In genomic region chr14:73208846-73209245, GRCh38 we compare ENCODE assay signal across 18 cellular contexts. TPM values are rescaled to one million over a fixed set of nuclear protein-coding genes. Genes with fewer than 3 reads are reported as not detected.
DNase-seq lines count a peak whose midpoint lies in the region; ATAC-seq and TF ChIP-seq lines count a peak whose summit lies in the region.
"Had no signal": no experiment of that assay in that cellular context is flagged by ENCODE, and none has a peak within 500 bp of the region (broad histone marks: within the 10 kb centered on the region; RNA-seq: fewer than 3 reads in every experiment).

No MANE protein-coding gene starts in this region.

- H3K14ac ChIP-seq in mesenchymal stem cell (ENCODE audit: low read length in 2 of 2) = no peak overlapping the region

- no peak overlapping the region for H2AK5ac ChIP-seq in mesenchymal stem cell (ENCODE audit: low read length, severe bottlenecking)

- intact Hi-C loops in PC-3 (cut with micrococcal nuclease) = no loop called here

- no peak overlapping the region for H3K23ac ChIP-seq in mesenchymal stem cell (ENCODE audit: low read length in 2 of 2)

- no TSS peak for BruUV-seq in PC-3 (replicated peaks; lab: Mats Ljungman, UMichigan)

- CTCF ChIA-PET in PC-3 (lab: Charles Lee) = no interaction called here

- H3K36me3 ChIP-seq in PC-3 (ENCODE audit: low read depth, low read length) (peaks cover 52% of the 10 kb centered on the region), RWPE2 (ENCODE audit: low read depth) (peaks cover 86% of the 10 kb centered on the region), mesenchymal stem cell (ENCODE audit: control insufficient read depth in 1 of 2, insufficient read depth in 2 of 2, low read depth in 1 of 2, low read length in 2 of 2) (peaks cover 24 to 81% of the 10 kb centered on the region in 2 experiments)
- H3K36me3 ChIP-seq in effector memory CD4-positive, alpha-beta T cell (ENCODE audit: control insufficient read depth, insufficient read depth, low read length) = peaks cover 60% of the 10 kb centered on the region

- H3K9me3 Mint-ChIP-seq in activated naive CD4-positive, alpha-beta T cell treated with anti-CD3 and anti-CD28 coated beads, Interleukin-2, amount 50 U/mL, for 72 hours = peaks cover 0 to 3% of the 10 kb centered on the region in 2 donors
- H3K9me3 Mint-ChIP-seq: CD4-positive, alpha-beta T cell; CD8-positive, alpha-beta T cell had no signal

- H3K9me3 ChIP-seq in PC-3 (ENCODE audit: low read length) (no peaks in the 10 kb centered on the region), RWPE2 (ENCODE audit: severe bottlenecking) (no peaks in the 10 kb centered on the region), mesenchymal stem cell (ENCODE audit: control insufficient read depth, low read length) (peaks cover 6% of the 10 kb centered on the region)
- H3K9me3 ChIP-seq in effector memory CD4-positive, alpha-beta T cell (ENCODE audit: control insufficient read depth, low read length) = no peaks in the 10 kb centered on the region
- H3K9me3 ChIP-seq: BE2C, Caco-2 had no signal

- H4K91ac ChIP-seq in mesenchymal stem cell (ENCODE audit: low read length) = peak overlapping the region; percentile 1

- H3F3A ChIP-seq in PC-3 (ENCODE audit: low read length, unreplicated experiment) = peaks cover 12% of the 10 kb centered on the region

- no peak overlapping the region for H2BK15ac ChIP-seq in mesenchymal stem cell (ENCODE audit: low read depth, poor library complexity, severe bottlenecking)

- no peaks in the 10 kb centered on the region for H3K79me2 ChIP-seq in PC-3 (ENCODE audit: low read length)

- no peak overlapping the region for H3K4ac ChIP-seq in mesenchymal stem cell (ENCODE audit: low read depth in 1 of 2, low read length in 2 of 2)

- no peak overlapping the region for H3K27ac Mint-ChIP-seq in activated naive CD4-positive, alpha-beta T cell treated with anti-CD3 and anti-CD28 coated beads, Interleukin-2, amount 50 U/mL, for 72 hours
- H3K27ac Mint-ChIP-seq: CD4-positive, alpha-beta T cell; CD8-positive, alpha-beta T cell had no signal

- H3K36me3 Mint-ChIP-seq in activated naive CD4-positive, alpha-beta T cell treated with anti-CD3 and anti-CD28 coated beads, Interleukin-2, amount 50 U/mL, for 72 hours = peaks cover 17 to 39% of the 10 kb centered on the region in 2 donors

- peaks cover 28% of the 10 kb centered on the region for H3K4me1 ChIP-seq in PC-3 (ENCODE audit: insufficient read depth, low read length)
- H3K4me1 ChIP-seq in RWPE2 (ENCODE audit: insufficient read depth, poor library complexity, severe bottlenecking) = peaks cover 19% of the 10 kb centered on the region
- peaks cover 2% of the 10 kb centered on the region for H3K4me1 ChIP-seq in mesenchymal stem cell (ENCODE audit: control insufficient read depth, insufficient read depth, low read depth, low read length)
- no peaks in the 10 kb centered on the region for H3K4me1 ChIP-seq in effector memory CD4-positive, alpha-beta T cell (ENCODE audit: control insufficient read depth, insufficient read depth, low read length, poor library complexity, severe bottlenecking)
- H3K4me1 ChIP-seq: BE2C; BLaER1 treated with 17β-estradiol and CSF1 and Interleukin-3, amounts not matched to agents 10 nM and 100 nM; Caco-2 had no signal

- H3K18ac ChIP-seq in mesenchymal stem cell (ENCODE audit: low read depth in 1 of 2, low read length in 2 of 2) = no peak overlapping the region

- peak overlapping the region; percentile 86 for H3K27ac ChIP-seq in PC-3 (ENCODE audit: low read length)
- H3K27ac ChIP-seq in RWPE2 (ENCODE audit: poor library complexity, severe bottlenecking) = peak overlapping the region; percentile 52
- H3K27ac ChIP-seq in mesenchymal stem cell (ENCODE audit: low read length, poor library complexity, severe bottlenecking) = no peak overlapping the region
- H3K27ac ChIP-seq in effector memory CD4-positive, alpha-beta T cell (ENCODE audit: insufficient read depth, low read length, poor library complexity, severe bottlenecking) = no peak overlapping the region
- H3K27ac ChIP-seq: BLaER1 treated with 17β-estradiol and CSF1 and Interleukin-3, amounts not matched to agents 10 nM and 100 nM; C4-2B had no signal

- no peak overlapping the region for H2AFZ ChIP-seq in PC-3 (ENCODE audit: low read length)
- H2AFZ ChIP-seq in mesenchymal stem cell (ENCODE audit: low read depth, low read length) = no peak overlapping the region

- no peaks in the 10 kb centered on the region for H4K20me1 ChIP-seq in PC-3 (ENCODE audit: low read length)

- POLR2A ChIA-PET in PC-3 (lab: Charles Lee; ENCODE audit: unreplicated experiment) = no interaction called here

- ATAC-seq in PC-3 = no peak
- ATAC-seq in RWPE2 (ENCODE audit: low read depth) = no peak
- no peak for ATAC-seq in activated naive CD4-positive, alpha-beta T cell treated with anti-CD3 and anti-CD28 coated beads, Interleukin-2, amount 50 U/mL, for 72 hours
- no peak for ATAC-seq in GM18909 (IDR thresholded peaks at IDR 0.05; ENCODE audit: poor library complexity, unreplicated experiment)
- ATAC-seq: CD8-positive, alpha-beta T cell had no signal

- TF ChIP-seq CTCF in PC-3 (conservative IDR thresholded peaks at IDR 0.05; ENCODE audit: low read depth, low read length) = no peak
- no peak for TF ChIP-seq CTCF in RWPE2 (IDR thresholded peaks at IDR 0.05; ENCODE audit: poor library complexity, severe bottlenecking)

- H3K9ac ChIP-seq in PC-3 (ENCODE audit: low read length) = no peak overlapping the region
- no peak overlapping the region for H3K9ac ChIP-seq in mesenchymal stem cell (ENCODE audit: low read length)
- H3K9ac ChIP-seq: BLaER1 treated with 17β-estradiol and CSF1 and Interleukin-3, amounts not matched to agents 10 nM and 100 nM had no signal

- H3K79me1 ChIP-seq in mesenchymal stem cell (replicated peaks; ENCODE audit: low read length, poor library complexity, severe bottlenecking) = peaks cover 3% of the 10 kb centered on the region

- no peak overlapping the region for H3K4me3 ChIP-seq in PC-3 (ENCODE audit: low read length)
- no peak overlapping the region for H3K4me3 ChIP-seq in RWPE2 (ENCODE audit: severe bottlenecking)
- no peak overlapping the region for H3K4me3 ChIP-seq in mesenchymal stem cell (ENCODE audit: insufficient read depth in 1 of 2, low read depth in 1 of 2, low read length in 2 of 2)
- no peak overlapping the region for H3K4me3 ChIP-seq in effector memory CD4-positive, alpha-beta T cell (ENCODE audit: insufficient read depth, low read depth, low read length, poor library complexity, severe bottlenecking)

- no peak overlapping the region for H2BK120ac ChIP-seq in mesenchymal stem cell (ENCODE audit: low read depth, low read length)

- no peak for DNase-seq in PC-3
- DNase-seq in RWPE2 (ENCODE audit: low spot score) = no peak
- no peak for DNase-seq in mesenchymal stem cell
- DNase-seq in activated naive CD4-positive, alpha-beta T cell treated with anti-CD3 and anti-CD28 coated beads, Interleukin-2, amount 50 U/mL, for 72 hours (ENCODE audit: low spot score in 2 of 2) = no peak
- no peak for DNase-seq in NCI-H146 treated with DMSO at 0.1 percent for 48 hours (lab: John Stamatoyannopoulos, UW; ENCODE audit: unreplicated experiment)
- DNase-seq in effector memory CD4-positive, alpha-beta T cell = no peak
- DNase-seq: 8988T; ACHN; BE2C; Caco-2; Calu3; CD4-positive, alpha-beta T cell; CD8-positive, alpha-beta T cell; DMS79 treated with DMSO at 0.1 percent for 48 hours; GF-D8 had no signal

- H4K8ac ChIP-seq in mesenchymal stem cell (ENCODE audit: low read length) = no peak overlapping the region

- H3K27me3 ChIP-seq in PC-3 (ENCODE audit: low read length) (no peaks in the 10 kb centered on the region), RWPE2 (ENCODE audit: insufficient read depth, poor library complexity, severe bottlenecking) (no peaks in the 10 kb centered on the region), mesenchymal stem cell (ENCODE audit: control insufficient read depth in 1 of 2, insufficient read depth in 1 of 2, low read length in 2 of 2) (no peaks in the 10 kb centered on the region)
- no peaks in the 10 kb centered on the region for H3K27me3 ChIP-seq in effector memory CD4-positive, alpha-beta T cell (replicated peaks; ENCODE audit: control insufficient read depth, insufficient read depth, low read length, poor library complexity, severe bottlenecking)
- H3K27me3 ChIP-seq: BE2C; BLaER1 treated with 17β-estradiol and CSF1 and Interleukin-3, amounts not matched to agents 10 nM and 100 nM had no signal

- H3K4me2 ChIP-seq in PC-3 (ENCODE audit: low read length) (no peak overlapping the region; the same call in 1 of the 2 replicates), mesenchymal stem cell (ENCODE audit: low read length, poor library complexity, severe bottlenecking) (no peak overlapping the region)
- H3K4me2 ChIP-seq: BLaER1 treated with 17β-estradiol and CSF1 and Interleukin-3, amounts not matched to agents 10 nM and 100 nM had no signal

- H2BK12ac ChIP-seq in mesenchymal stem cell (ENCODE audit: low read length in 2 of 2) = no peak overlapping the region

- 98% methylated on average over 8 of the region's 8 CpGs for WGBS in mesenchymal stem cell

- H2BK5ac ChIP-seq in mesenchymal stem cell (ENCODE audit: low read depth, low read length, poor library complexity, severe bottlenecking) = no peak overlapping the region

- H3K9me2 ChIP-seq in PC-3 (replicated peaks; ENCODE audit: low read length) = no peaks in the 10 kb centered on the region

RNA-seq across cellular contexts. Expression of gene PAPLN, which starts 28.5 kb away (rescaled TPM):
- 0.35 and 0.40 TPM in 2 replicates for total RNA-seq in PC-3 (2014; rRNA removed)
- 1.9 TPM for polyA plus RNA-seq in mesenchymal stem cell (2013, experiment 1 of 2)
- 2.1 TPM for polyA plus RNA-seq in mesenchymal stem cell (2013, experiment 2 of 2)
- 1 to 10 TPM in 1 of 2 donors, under 1 TPM in 1; 0.91 to 1.4 TPM for total RNA-seq in activated naive CD4-positive, alpha-beta T cell treated with anti-CD3 and anti-CD28 coated beads, Interleukin-2, amount 50 U/mL, for 72 hours
- total RNA-seq: CD8-positive, alpha-beta T cell had no signal

Comparison
In these comparisons a context has a peak if more than half of its experiments do, and no peak if none do; other contexts are left out.
1. H3K27ac ChIP-seq: peak in PC-3 (single experiment) and RWPE2 (single experiment); none in mesenchymal stem cell (single experiment) and effector memory CD4-positive, alpha-beta T cell (single experiment).